9 cellular contexts compared by ENCODE assay signal in genomic region chr19:38544569-38545315, GRCh38.
DNase-seq lines count a peak whose midpoint lies in the region; ATAC-seq, FAIRE-seq and TF ChIP-seq lines count a peak whose summit lies in the region.
"Had no signal": no experiment of that assay in that cellular context is flagged by ENCODE, and none has a peak within 500 bp of the region (broad histone marks: within the 10 kb centered on the region; RNA-seq: fewer than 3 reads in every experiment).

No MANE protein-coding gene starts in this region.

- whole genome bisulfite sequencing in GM12878 (ENCODE audit: insufficient coverage, insufficient replicate concordance, low lambda C conversion rate, missing lambda C conversion rate), result 46% methylated on average over 6 of the region's 6 CpGs
- WGBS in sigmoid colon, 2 donors, result 39 to 48% methylated on average over 6 of the region's 6 CpGs

- in situ Hi-C loops in GM12878 (cut with MboI), result no loop called here

- no peaks in the 10 kb centered on the region for H3K27me3 Mint-ChIP-seq in Caco-2 (ENCODE audit: insufficient read depth, unreplicated experiment)
- peaks cover 0 to 3% of the 10 kb centered on the region in 2 donors for H3K27me3 Mint-ChIP-seq in natural killer cell (ENCODE audit: low read depth in 2 of 2)

- no peak for TF ChIP-seq EP300 in GM12878 (IDR thresholded peaks at IDR 0.05; ENCODE audit: borderline replicate concordance in 1 of 2, control insufficient read depth in 1 of 2, low read depth in 2 of 2, low read length in 2 of 2)
- no peak for TF ChIP-seq EP300 in sigmoid colon (IDR thresholded peaks at IDR 0.05)

- no peak for DNase-seq in Caco-2
- DNase-seq in HL-60 (ENCODE audit: low read depth in 1 of 2, low spot score in 1 of 2), result peak in 1 of 2 experiments; percentile 50
- no peak for DNase-seq in GM12878 (ENCODE audit: low read depth, low spot score)
- DNase-seq in natural killer cell, result no peak
- DNase-seq in sigmoid colon, result no peak

- H3K4me1 ChIP-seq in Caco-2 (0 out of 2 replicates have a peak, but pooled peaks cover 9% of the 10 kb centered on the region), GM12878 (ENCODE audit: control insufficient read depth, insufficient read depth, low read length) (peaks cover 9% of the 10 kb centered on the region; the same call in 1 of the 2 replicates), sigmoid colon (peaks cover 0 to 16% (median 7%) of the 10 kb centered on the region in 4 donors)

- BruUV-seq in Caco-2 (replicated peaks; lab: Mats Ljungman, UMichigan) (no TSS peak), GM12878 (replicated peaks; lab: Mats Ljungman, UMichigan) (no TSS peak)

- H3K4me3 Mint-ChIP-seq in Caco-2 (ENCODE audit: unreplicated experiment), result peak overlapping the region; percentile 44
- H3K4me3 Mint-ChIP-seq in natural killer cell, result peak overlapping the region; percentile 43

- 0 out of 2 replicates have a peak overlapping the region, but pooled peaks have one; percentile 6 for H3K9ac ChIP-seq in GM12878 (ENCODE audit: control insufficient read depth, insufficient read depth, low read length)

- H3K27ac Mint-ChIP-seq in Caco-2 (ENCODE audit: unreplicated experiment) (no peak overlapping the region), natural killer cell (peak overlapping the region in 1 of 2 donors; percentile 5)

- H3K9me3 ChIP-seq in Caco-2 (no peaks in the 10 kb centered on the region), GM12878 (replicated peaks; ENCODE audit: control insufficient read depth, insufficient read depth, low read length) (no peaks in the 10 kb centered on the region), sigmoid colon (no peaks in the 10 kb centered on the region)
- H3K9me3 ChIP-seq: stomach had no signal

- FAIRE-seq in GM12878 (lab: Jason Lieb, UNC), result peak; percentile 23

- H3K9me3 Mint-ChIP-seq in Caco-2 (ENCODE audit: unreplicated experiment), result no peaks in the 10 kb centered on the region
- H3K9me3 Mint-ChIP-seq in natural killer cell, result no peaks in the 10 kb centered on the region

- RAD21 ChIA-PET in GM12878 (lab: Charles Lee; ENCODE audit: unreplicated experiment), result interaction anchor here (0.9 to 4.4 kb wide), 11 partner anchors 11 to 355 kb away, joined by 3 to 70 read pairs (median 4); partner anchors contain the start of genes EIF3K, FAM98C, MAP4K1 and NFKBIB

- H3K27me3 ChIP-seq in Caco-2 (replicated peaks; ENCODE audit: control insufficient read depth, insufficient read depth, low read length) (no peaks in the 10 kb centered on the region), HL-60 (ENCODE audit: insufficient read depth, poor library complexity, severe bottlenecking) (no peaks in the 10 kb centered on the region), GM12878 (replicated peaks in 1 of 2; ENCODE audit: control insufficient read depth in 2 of 2, insufficient read depth in 2 of 2, low read length in 1 of 2) (no peaks in the 10 kb centered on the region), sigmoid colon (no peaks in the 10 kb centered on the region)
- H3K27me3 ChIP-seq: stomach had no signal

- SMC1A ChIA-PET in GM12878 (lab: Charles Lee; ENCODE audit: uncharacterized antibody, unreplicated experiment), result interaction anchor here (0.6 to 4.7 kb wide), 14 partner anchors 10 to 385 kb away, joined by 3 to 102 read pairs (median 5); partner anchors contain the start of genes EIF3K, MAP4K1, MRPS12 and SARS2

- peak overlapping the region; percentile 75 for H2AFZ ChIP-seq in GM12878 (ENCODE audit: control insufficient read depth, low read depth, low read length)

- H3K36me3 ChIP-seq in Caco-2 (ENCODE audit: control insufficient read depth, insufficient read depth, low read length) (no peaks in the 10 kb centered on the region), GM12878 (ENCODE audit: control insufficient read depth in 2 of 2, insufficient read depth in 2 of 2, low read length in 1 of 2) (no peaks in the 10 kb centered on the region; a peak in 1 of 4 replicates), sigmoid colon (no peaks in the 10 kb centered on the region)
- H3K36me3 ChIP-seq: stomach had no signal

- H3K4me2 ChIP-seq in GM12878 (ENCODE audit: control insufficient read depth, insufficient read depth), result peak overlapping the region; percentile 58

- CTCF ChIA-PET in Caco-2 (lab: Charles Lee) (interaction anchor here (0.5 to 1.0 kb wide), 4 partner anchors 30 to 248 kb away, joined by 3 to 8 read pairs (median 6); partner anchors contain the start of genes ACTN4 and FAM98C), GM12878 (lab: Yijun Ruan, JAX) (interaction anchor here (0.5 to 3.2 kb wide), 30 partner anchors 8 to 431 kb away, joined by 3 to 103 read pairs (median 4); partner anchors contain the start of genes ACTN4, EIF3K, FAM98C and MAP4K1)

- peak; percentile 37 for ATAC-seq in GM12878
- no peak for ATAC-seq in natural killer cell
- ATAC-seq in GM21529 (IDR thresholded peaks at IDR 0.05; ENCODE audit: unreplicated experiment), result no peak
- ATAC-seq in HG02981 (IDR thresholded peaks at IDR 0.05; ENCODE audit: unreplicated experiment), result no peak
- ATAC-seq in GM18520 (IDR thresholded peaks at IDR 0.05; ENCODE audit: unreplicated experiment), result no peak

- no peak for TF ChIP-seq POLR2A in GM12878 (IDR thresholded peaks at IDR 0.05; ENCODE audit: low read depth, low read length)
- TF ChIP-seq POLR2A in sigmoid colon (IDR thresholded peaks at IDR 0.05), result no peak

- TF ChIP-seq CTCF in Caco-2 (IDR thresholded peaks at IDR 0.05; ENCODE audit: insufficient read depth in 1 of 2, low read depth in 1 of 2, low read length in 1 of 2, severe bottlenecking in 1 of 2, unreplicated experiment in 1 of 2) (peak in 1 of 2 experiments; percentile 71), HL-60 (IDR thresholded peaks at IDR 0.05; ENCODE audit: insufficient read depth, low read length) (peak; percentile 7), GM12878 (IDR thresholded peaks at IDR 0.05 in 2 of 3, conservative IDR thresholded peaks at IDR 0.05 in 1 of 3; ENCODE audit: control insufficient read depth in 2 of 3, extremely low read depth in 1 of 3, insufficient read depth in 1 of 3, low read depth in 3 of 3, low read length in 3 of 3) (peak in 1 of 3 experiments; percentile 52; a peak in 1 of 6 replicates), natural killer cell (IDR thresholded peaks at IDR 0.05) (peak; percentile 66), sigmoid colon (IDR thresholded peaks at IDR 0.05) (peak in 1 of 4 experiments; percentile 18)

- H3K79me2 ChIP-seq in GM12878 (ENCODE audit: control insufficient read depth, insufficient read depth, low read length), result no peaks in the 10 kb centered on the region

- H3K4me1 Mint-ChIP-seq in Caco-2 (ENCODE audit: low read depth, unreplicated experiment) (peaks cover 6% of the 10 kb centered on the region), natural killer cell (peaks cover 7 to 11% of the 10 kb centered on the region in 2 donors)

- H3K27ac ChIP-seq in HL-60 (replicated peaks), result no peak overlapping the region
- H3K27ac ChIP-seq in GM12878 (ENCODE audit: control insufficient read depth, insufficient read depth), result no peak overlapping the region
- peak overlapping the region in 1 of 4 donors; percentile 57 for H3K27ac ChIP-seq in sigmoid colon

- peak; percentile 91 for TF ChIP-seq RAD21 in GM12878 (IDR thresholded peaks at IDR 0.05; ENCODE audit: insufficient read depth, low read depth, low read length)

- H3K36me3 Mint-ChIP-seq in Caco-2 (ENCODE audit: insufficient read depth, unreplicated experiment) (no peaks in the 10 kb centered on the region), natural killer cell (no peaks in the 10 kb centered on the region)

- POLR2A ChIA-PET in Caco-2 (lab: Charles Lee) (interaction anchor here (0.6 kb wide), 1 partner anchor 19 kb away, joined by 3 read pairs; no protein-coding TSS in a partner anchor), GM12878 (lab: Charles Lee) (interaction anchor here (0.5 to 1.9 kb wide), 6 partner anchors 15 to 386 kb away, joined by 3 to 11 read pairs (median 6); partner anchors contain the start of genes ACTN4, EIF3K, MAP4K1 and MRPS12)

- H3K4me3 ChIP-seq in Caco-2 (ENCODE audit: low read depth, low read length), result no peak overlapping the region
- no peak overlapping the region for H3K4me3 ChIP-seq in HL-60 (replicated peaks; ENCODE audit: insufficient read depth, low read length)
- no peak overlapping the region for H3K4me3 ChIP-seq in GM12878
- peak overlapping the region in 1 of 4 donors; percentile 36 for H3K4me3 ChIP-seq in sigmoid colon

- no peaks in the 10 kb centered on the region for H4K20me1 ChIP-seq in GM12878 (ENCODE audit: control insufficient read depth, insufficient read depth)

- intact Hi-C loops in Caco-2 (cut with micrococcal nuclease; ENCODE audit: unreplicated experiment), result loop anchor here (1.0 to 10.0 kb wide), 3 partner anchors 73 to 190 kb away; partner anchors contain the start of genes EIF3K and MAP4K1
- intact Hi-C loops in GM12878 (cut with micrococcal nuclease; ENCODE audit: unreplicated experiment), result loop anchor here (1.0 to 10.0 kb wide), 4 partner anchors 39 to 290 kb away; partner anchors contain the start of genes ECH1 and EIF3K
- intact Hi-C loops in natural killer cell (cut with micrococcal nuclease), result loop anchor here (1.0 to 2.0 kb wide), 3 partner anchors 90 to 408 kb away; no protein-coding TSS in a partner anchor
- intact Hi-C loops in sigmoid colon (cut with DNase I), result loop anchor here (2.0 kb wide), 1 partner anchor 386 kb away; the partner anchor contains the start of genes MRPS12 and SARS2

TF ChIP-seq in GM12878, 131 proteins besides CTCF, POLR2A, EP300 and RAD21 (continues in another document):
- TF ChIP-seq HCFC1 (IDR thresholded peaks at IDR 0.05; ENCODE audit: low read length) (no peak), RB1 (IDR thresholded peaks at IDR 0.05; ENCODE audit: borderline replicate concordance) (no peak), PAX5 (IDR thresholded peaks at IDR 0.05; ENCODE audit: borderline replicate concordance, low read depth, low read length) (no peak), SKIL (IDR thresholded peaks at IDR 0.05; ENCODE audit: low read depth, poor library complexity, severe bottlenecking) (peak; percentile 68)
